ENCODE assay signal across 39 cellular contexts in genomic region chr6:158334534-158334933, GRCh38.
"Had no signal": no experiment of that assay in that cellular context is flagged by ENCODE, and none has a peak within 500 bp of the region (broad histone marks: within the 10 kb centered on the region; RNA-seq: fewer than 3 reads in every experiment).

No MANE protein-coding gene starts in this region.

- DNase-seq: activated effector memory CD4-positive, alpha-beta T cell treated with anti-CD3 and anti-CD28 coated beads, Interleukin-2, amount 50 U/mL, for 16 hours; activated effector memory CD4-positive, alpha-beta T cell treated with Interleukin-2 at 50 U/mL for 16 hours; activated gamma-delta T cell; activated gamma-delta T cell treated with Interleukin-2 at 50 U/mL for 16 hours; activated naive CD4-positive, alpha-beta T cell; activated naive CD4-positive, alpha-beta T cell treated with anti-CD3 and anti-CD28 coated beads for 36 hours; activated naive CD4-positive, alpha-beta T cell treated with anti-CD3 and anti-CD28 coated beads, Interleukin-2, amount 10 ng/mL, durations not matched to agents 7 days and 5 days; activated naive CD4-positive, alpha-beta T cell treated with anti-CD3 and anti-CD28 coated beads, Interleukin-2, amount 50 U/mL, for 16 hours; activated naive CD4-positive, alpha-beta T cell treated with Interleukin-2 at 50 U/mL for 16 hours; activated naive CD8-positive, alpha-beta T cell treated with anti-CD3 and anti-CD28 coated beads for 36 hours; activated naive CD8-positive, alpha-beta T cell treated with anti-CD3 and anti-CD28 coated beads, Interleukin-2, amount 10 ng/mL, durations not matched to agents 7 days and 5 days; activated naive CD8-positive, alpha-beta T cell treated with anti-CD3 and anti-CD28 coated beads, Interleukin-2, amount 50 U/mL, for 24 hours; activated T-cell treated with anti-CD3 and anti-CD28 coated beads, Interleukin-2, amount 50 U/mL, for 4 hours; activated T-cell treated with anti-CD3 and anti-CD28 coated beads, Interleukin-2, amount 50 U/mL, for 48 hours; activated T-cell treated with anti-CD3 and anti-CD28 coated beads, Interleukin-2, amount 50 U/mL, for 72 hours; adrenal gland; amniotic stem cell; amygdala; anterior cingulate cortex; aorta; body of pancreas; brain microvascular endothelial cell; caudate nucleus; central memory CD4-positive, alpha-beta T cell; cerebellar nuclear complex had no signal

- H3K27ac ChIP-seq: adrenal gland, ascending aorta, body of pancreas, brain microvascular endothelial cell, breast epithelium, cardiac muscle cell had no signal

- H3K27ac Mint-ChIP-seq: activated naive CD4-positive, alpha-beta T cell treated with anti-CD3 and anti-CD28 coated beads for 36 hours; activated naive CD4-positive, alpha-beta T cell treated with anti-CD3 and anti-CD28 coated beads, Interleukin-2, amount 10 ng/mL, durations not matched to agents 7 days and 5 days; activated naive CD4-positive, alpha-beta T cell treated with anti-CD3 and anti-CD28 coated beads, Interleukin-2, amount 50 U/mL, for 24 hours; activated naive CD4-positive, alpha-beta T cell treated with anti-CD3 and anti-CD28 coated beads, Interleukin-2, amount 50 U/mL, for 72 hours; activated naive CD8-positive, alpha-beta T cell; activated naive CD8-positive, alpha-beta T cell treated with anti-CD3 and anti-CD28 coated beads for 36 hours; activated naive CD8-positive, alpha-beta T cell treated with anti-CD3 and anti-CD28 coated beads, Interleukin-2, amount 10 ng/mL, durations not matched to agents 7 days and 5 days; activated naive CD8-positive, alpha-beta T cell treated with anti-CD3 and anti-CD28 coated beads, Interleukin-2, amount 50 U/mL, for 24 hours; activated T-cell treated with anti-CD3 and anti-CD28 coated beads, Interleukin-2, amount 50 U/mL, for 72 hours; activated T-helper 1 cell treated with anti-CD3 and anti-CD28 coated beads, Interleukin-12 subunit alpha, Interleukin-12 subunit beta, Interleukin-2, Interleukin-4 antibody, amounts not matched to agents 30 ng/mL and 10 ng/mL and 1 ng/mL, durations not matched to agents 14 hours and 24 hours and 36 hours; activated T-helper 17 cell treated with anti-CD3 and anti-CD28 coated beads, Interleukin-2, amount 50 U/mL, for 72 hours; activated T-helper 2 cell treated with anti-CD3 and anti-CD28 coated beads, Interferon-gamma antibody, Interleukin-2, Interleukin-4, amounts not matched to agents 10 μg/mL and 5 μg/mL and 100 μg/mL, durations not matched to agents 14 hours and 24 hours and 36 hours; brain had no signal

- H3K27me3 ChIP-seq: adrenal gland, ascending aorta, body of pancreas, brain microvascular endothelial cell, breast epithelium, cardiac muscle cell had no signal

- FAIRE-seq: astrocyte, bronchial epithelial cell, colon had no signal

- H3K4me3 ChIP-seq: adrenal gland, ascending aorta, body of pancreas, breast epithelium, cardiac muscle cell had no signal

- H3K4me1 ChIP-seq: adrenal gland, ascending aorta, breast epithelium had no signal

- H3K36me3 ChIP-seq: adrenal gland, ascending aorta, brain microvascular endothelial cell, breast epithelium, cardiac muscle cell had no signal

- ATAC-seq: activated naive CD4-positive, alpha-beta T cell treated with anti-CD3 and anti-CD28 coated beads, Interleukin-2, amount 50 U/mL, for 72 hours; activated naive CD8-positive, alpha-beta T cell treated with anti-CD3 and anti-CD28 coated beads, Interleukin-2, amount 50 U/mL, for 24 hours; activated T-cell treated with anti-CD3 and anti-CD28 coated beads, Interleukin-2, amount 50 U/mL, for 4 hours; activated T-cell treated with anti-CD3 and anti-CD28 coated beads, Interleukin-2, amount 50 U/mL, for 72 hours; activated T-helper 17 cell treated with anti-CD3 and anti-CD28 coated beads, Interleukin-2, amount 50 U/mL, for 72 hours; body of pancreas had no signal

- H3K4me1 Mint-ChIP-seq: activated naive CD4-positive, alpha-beta T cell treated with anti-CD3 and anti-CD28 coated beads, Interleukin-2, amount 10 ng/mL, durations not matched to agents 7 days and 5 days; activated naive CD8-positive, alpha-beta T cell treated with anti-CD3 and anti-CD28 coated beads, Interleukin-2, amount 10 ng/mL, durations not matched to agents 7 days and 5 days; activated T-helper 17 cell treated with anti-CD3 and anti-CD28 coated beads, Interleukin-2, amount 50 U/mL, for 72 hours; brain had no signal

- H3K9me3 Mint-ChIP-seq: activated naive CD4-positive, alpha-beta T cell treated with anti-CD3 and anti-CD28 coated beads, Interleukin-2, amount 50 U/mL, for 24 hours; central memory CD8-positive, alpha-beta T cell had no signal

- H3K9me3 ChIP-seq: adrenal gland, breast epithelium had no signal

- H3K27me3 Mint-ChIP-seq: activated naive CD4-positive, alpha-beta T cell treated with anti-CD3 and anti-CD28 coated beads, Interleukin-2, amount 10 ng/mL, durations not matched to agents 7 days and 5 days; activated naive CD4-positive, alpha-beta T cell treated with anti-CD3 and anti-CD28 coated beads, Interleukin-2, amount 50 U/mL, for 24 hours; activated naive CD8-positive, alpha-beta T cell; activated naive CD8-positive, alpha-beta T cell treated with anti-CD3 and anti-CD28 coated beads for 36 hours; activated naive CD8-positive, alpha-beta T cell treated with anti-CD3 and anti-CD28 coated beads, Interleukin-2, amount 10 ng/mL, durations not matched to agents 7 days and 5 days; activated naive CD8-positive, alpha-beta T cell treated with anti-CD3 and anti-CD28 coated beads, Interleukin-2, amount 50 U/mL, for 24 hours; activated T-helper 17 cell treated with anti-CD3 and anti-CD28 coated beads, Interleukin-2, amount 50 U/mL, for 72 hours; brain; central memory CD8-positive, alpha-beta T cell had no signal

- H3K4me3 Mint-ChIP-seq: activated naive CD4-positive, alpha-beta T cell treated with anti-CD3 and anti-CD28 coated beads for 36 hours; activated naive CD4-positive, alpha-beta T cell treated with anti-CD3 and anti-CD28 coated beads, Interleukin-2, amount 10 ng/mL, durations not matched to agents 7 days and 5 days; activated naive CD4-positive, alpha-beta T cell treated with anti-CD3 and anti-CD28 coated beads, Interleukin-2, amount 50 U/mL, for 24 hours; activated naive CD8-positive, alpha-beta T cell; activated naive CD8-positive, alpha-beta T cell treated with anti-CD3 and anti-CD28 coated beads for 36 hours; activated naive CD8-positive, alpha-beta T cell treated with anti-CD3 and anti-CD28 coated beads, Interleukin-2, amount 10 ng/mL, durations not matched to agents 7 days and 5 days; activated naive CD8-positive, alpha-beta T cell treated with anti-CD3 and anti-CD28 coated beads, Interleukin-2, amount 50 U/mL, for 24 hours; activated T-cell treated with anti-CD3 and anti-CD28 coated beads, Interleukin-2, amount 50 U/mL, for 4 hours; activated T-cell treated with anti-CD3 and anti-CD28 coated beads, Interleukin-2, amount 50 U/mL, for 72 hours; activated T-helper 1 cell treated with anti-CD3 and anti-CD28 coated beads, Interleukin-12 subunit alpha, Interleukin-12 subunit beta, Interleukin-2, Interleukin-4 antibody, amounts not matched to agents 30 ng/mL and 10 ng/mL and 1 ng/mL, durations not matched to agents 14 hours and 24 hours and 36 hours; activated T-helper 17 cell treated with anti-CD3 and anti-CD28 coated beads, Interleukin-2, amount 50 U/mL, for 72 hours; brain; central memory CD8-positive, alpha-beta T cell had no signal
